Comparison of ENCODE assay signal across 26 cellular contexts in the genomic region with DNA sequence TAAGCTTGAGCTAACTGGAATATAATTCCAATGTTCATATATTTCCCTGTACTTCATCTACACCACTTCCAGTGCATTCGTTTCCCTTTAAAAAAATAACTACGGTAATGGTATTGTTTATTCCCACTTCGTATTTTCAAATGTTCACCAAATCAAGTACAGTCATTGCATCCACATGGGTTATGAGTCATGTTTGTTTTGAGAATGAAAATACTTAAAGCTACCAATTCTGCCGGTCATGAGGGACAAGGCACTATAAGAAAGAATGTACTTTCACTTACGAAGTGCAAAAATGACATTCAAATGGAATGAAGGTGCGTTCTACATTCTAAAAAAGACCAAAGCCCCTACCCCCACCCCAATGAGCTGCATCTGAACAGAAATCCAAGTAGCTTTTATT.
DNase-seq lines count a peak whose midpoint lies in the region; ATAC-seq and TF ChIP-seq lines count a peak whose summit lies in the region.
"Had no signal": no experiment of that assay in that cellular context is flagged by ENCODE, and none has a peak within 500 bp of the region (broad histone marks: within the 10 kb centered on the region; RNA-seq: fewer than 3 reads in every experiment).

No MANE protein-coding gene starts in this region.

- TF ChIP-seq CTCF in astrocyte of the cerebellum (IDR thresholded peaks at IDR 0.05; ENCODE audit: low read depth, low read length, missing control alignments) = no peak

- in situ Hi-C loops in astrocyte of the cerebellum (cut with HindIII; ENCODE audit: low sequenced_read_pairs) = no loop called here

- no peak for TF ChIP-seq POLR2A in erythroblast (IDR thresholded peaks at IDR 0.05; ENCODE audit: low read length)

- H3K4me3 ChIP-seq in astrocyte of the cerebellum (ENCODE audit: low read depth, low read length) = no peak overlapping the region
- H3K4me3 ChIP-seq: BLaER1, K562, ovary, right lobe of liver had no signal

- peak; percentile 22 for DNase-seq in A172 (ENCODE audit: low spot score)
- peak; percentile 32 for DNase-seq in HPDE6-E6E7 (ENCODE audit: extremely low spot score)
- DNase-seq in astrocyte of the cerebellum (ENCODE audit: low read depth) = peak; percentile 20
- DNase-seq in fibroblast of the conjunctiva (ENCODE audit: low read depth) = peak; percentile 17
- DNase-seq in erythroblast (lab: John Stamatoyannopoulos, UW) = no peak
- no peak for DNase-seq in NCI-H2171 (lab: John Stamatoyannopoulos, UW)
- no peak for DNase-seq in amygdala (lab: John Stamatoyannopoulos, UW)
- DNase-seq: activated CD4-positive, CD25-positive, alpha-beta regulatory T cell; activated CD8-positive, alpha-beta T cell treated with anti-CD3 and anti-CD28 coated beads for 36 hours; activated naive CD4-positive, alpha-beta T cell treated with Interleukin-2 at 50 U/mL for 16 hours; activated T-cell treated with anti-CD3 and anti-CD28 coated beads, Interleukin-2, amount 50 U/mL, for 4 hours; cerebellar nuclear complex; effector memory CD8-positive, alpha-beta T cell; foreskin melanocyte; MV-4-11; naive thymus-derived CD8-positive, alpha-beta T cell; NCI-H1694 treated with DMSO at 0.1 percent for 48 hours; NCI-H748 treated with DMSO at 0.1 percent for 48 hours; ovary; right lobe of liver; SK-N-SH; substantia nigra had no signal

- no peak for ATAC-seq in GM19397 (IDR thresholded peaks at IDR 0.05; ENCODE audit: unreplicated experiment)
- ATAC-seq: activated CD8-positive, alpha-beta T cell treated with anti-CD3 and anti-CD28 coated beads for 36 hours; activated T-cell treated with anti-CD3 and anti-CD28 coated beads, Interleukin-2, amount 50 U/mL, for 4 hours; effector memory CD8-positive, alpha-beta T cell; K562; naive thymus-derived CD8-positive, alpha-beta T cell; Panc1 had no signal

Comparison
In these comparisons a context has a peak if more than half of its experiments do, and no peak if none do; other contexts are left out.
1. DNase-seq: peak in A172 (single experiment), HPDE6-E6E7 (single experiment), astrocyte of the cerebellum (single experiment) and fibroblast of the conjunctiva (single experiment); none in erythroblast (0 of 2), NCI-H2171 (single experiment) and amygdala (0 of 56).